27 cellular contexts compared by ENCODE assay signal in genomic region chr5:124948754-124949275, GRCh38.
DNase-seq lines count a peak whose midpoint lies in the region; ATAC-seq, FAIRE-seq and TF ChIP-seq lines count a peak whose summit lies in the region.
"Had no signal": no experiment of that assay in that cellular context is flagged by ENCODE, and none has a peak within 500 bp of the region (broad histone marks: within the 10 kb centered on the region; RNA-seq: fewer than 3 reads in every experiment).

No MANE protein-coding gene starts in this region.

- H3K14ac ChIP-seq in trophoblast cell (ENCODE audit: low read length), result no peak overlapping the region

- intact Hi-C loops in left ventricle myocardium inferior (cut with micrococcal nuclease) (no loop called here), Right ventricle myocardium inferior (cut with DNase I) (loop anchor here (5.0 kb wide), 1 partner anchor 202 kb away; the partner anchor contains the start of gene ZNF608)

- H3K4me3 ChIP-seq in left ventricle myocardium inferior (no peak overlapping the region), astrocyte (ENCODE audit: insufficient read depth, low read depth, low read length) (no peak overlapping the region), trophoblast cell (ENCODE audit: low read depth, low read length) (no peak overlapping the region)
- no peak overlapping the region for H3K4me3 ChIP-seq in CD8-positive, alpha-beta memory T cell (ENCODE audit: low read length)
- H3K4me3 ChIP-seq: A549, cardiac muscle cell, left lung, spleen, tibial nerve had no signal

- no peaks in the 10 kb centered on the region for H4K20me1 ChIP-seq in astrocyte (ENCODE audit: insufficient read depth, low read length)

- H3K4ac ChIP-seq in trophoblast cell (ENCODE audit: low read depth, low read length), result no peak overlapping the region

- H2AK5ac ChIP-seq in trophoblast cell (ENCODE audit: low read length), result no peak overlapping the region

- DNase-seq in left ventricle myocardium inferior (no peak), Right ventricle myocardium inferior (ENCODE audit: missing footprints) (no peak), astrocyte (ENCODE audit: low read depth) (peak; percentile 22), trophoblast cell (no peak), DMS79 treated with DMSO at 0.1 percent for 48 hours (lab: John Stamatoyannopoulos, UW) (no peak)
- DNase-seq in activated CD4-positive, alpha-beta T cell treated with anti-CD3 and anti-CD28 coated beads for 4 hours, result no peak
- no peak for DNase-seq in CD8-positive, alpha-beta memory T cell
- DNase-seq: activated CD4-positive, alpha-beta T cell treated with anti-CD3 and anti-CD28 coated beads for 1 hour; activated CD8-positive, alpha-beta memory T cell treated with anti-CD3 and anti-CD28 coated beads for 24 hours; activated naive CD4-positive, alpha-beta T cell treated with anti-CD3 and anti-CD28 coated beads for 36 hours; activated T-cell treated with anti-CD3 and anti-CD28 coated beads, Interleukin-2, amount 50 U/mL, for 24 hours; amniotic stem cell; BE2C; left lung; NCI-H2171 treated with DMSO at 0.1 percent for 48 hours; NCI-H526 treated with DMSO at 0.1 percent for 48 hours; Right ventricle myocardium superior; spleen; stimulated activated CD4-positive, alpha-beta T cell treated with anti-CD3 and anti-CD28 coated beads, Interleukin-4, amount 100 ng/mL, for 24 hours; stimulated activated naive CD8-positive, alpha-beta T cell treated with anti-CD3 and anti-CD28 coated beads, Interleukin-15, Interleukin-2, amounts not matched to agents 100 U/mL and 50 U/mL, for 24 hours had no signal

- no peaks in the 10 kb centered on the region for H3K27me3 ChIP-seq in left ventricle myocardium inferior (ENCODE audit: low read depth)
- H3K27me3 ChIP-seq in astrocyte (ENCODE audit: insufficient read depth, low read length), result no peaks in the 10 kb centered on the region
- no peaks in the 10 kb centered on the region for H3K27me3 ChIP-seq in trophoblast cell (ENCODE audit: insufficient read depth, low read length)
- H3K27me3 ChIP-seq in CD8-positive, alpha-beta memory T cell (ENCODE audit: insufficient read depth, low read length, poor library complexity, severe bottlenecking), result no peaks in the 10 kb centered on the region
- H3K27me3 ChIP-seq: BE2C, cardiac muscle cell, left lung, neutrophil, spleen, tibial nerve had no signal

- TF ChIP-seq CTCF in left ventricle myocardium inferior (IDR thresholded peaks at IDR 0.05; ENCODE audit: borderline replicate concordance) (no peak), astrocyte (IDR thresholded peaks at IDR 0.05; ENCODE audit: insufficient read depth, low read depth, low read length) (no peak), nephron (IDR thresholded peaks at IDR 0.05; ENCODE audit: unreplicated experiment in 3 of 3) (no peak)

- WGBS in trophoblast cell (ENCODE audit: extremely low coverage, insufficient coverage, insufficient read length), result no CpG with 5 or more reads among the region's 4 CpGs

- peaks cover 2% of the 10 kb centered on the region for H3K36me3 Mint-ChIP-seq in astrocyte (ENCODE audit: low read depth, unreplicated experiment)
- H3K36me3 Mint-ChIP-seq in nephron (ENCODE audit: low read depth), result no peaks in the 10 kb centered on the region
- H3K36me3 Mint-ChIP-seq in CD8-positive, alpha-beta memory T cell, result no peaks in the 10 kb centered on the region

- H2AFZ ChIP-seq in astrocyte (ENCODE audit: low read depth, low read length), result no peak overlapping the region
- H2AFZ ChIP-seq in trophoblast cell (ENCODE audit: insufficient read depth, low read length, poor library complexity), result no peak overlapping the region

- H4K12ac ChIP-seq in trophoblast cell (ENCODE audit: low read depth, low read length), result no peak overlapping the region

- H3K27ac ChIP-seq in left ventricle myocardium inferior (replicated peaks), result peak overlapping the region; percentile 51
- no peak overlapping the region for H3K27ac ChIP-seq in astrocyte (ENCODE audit: low read depth, low read length)
- H3K27ac ChIP-seq in trophoblast cell (ENCODE audit: low read depth, low read length), result no peak overlapping the region
- no peak overlapping the region for H3K27ac ChIP-seq in CD8-positive, alpha-beta memory T cell (ENCODE audit: low read depth, low read length)
- H3K27ac ChIP-seq: A549, cardiac muscle cell, left lung, neutrophil had no signal

- H4K8ac ChIP-seq in trophoblast cell (ENCODE audit: low read depth, low read length), result no peak overlapping the region

- H3K4me1 ChIP-seq in left ventricle myocardium inferior (peaks cover 11% of the 10 kb centered on the region), astrocyte (ENCODE audit: insufficient read depth, low read length) (no peaks in the 10 kb centered on the region), trophoblast cell (ENCODE audit: control insufficient read depth in 1 of 2, insufficient read depth in 2 of 2, low read length in 2 of 2) (no peaks in the 10 kb centered on the region)
- no peaks in the 10 kb centered on the region for H3K4me1 ChIP-seq in CD8-positive, alpha-beta memory T cell (ENCODE audit: insufficient read depth, low read length)
- H3K4me1 ChIP-seq: A549, BE2C had no signal

- no peak for ATAC-seq in Right ventricle myocardium inferior
- ATAC-seq: A549; stimulated activated naive CD8-positive, alpha-beta T cell treated with anti-CD3 and anti-CD28 coated beads, Interleukin-15, Interleukin-2, amounts not matched to agents 100 U/mL and 50 U/mL, for 24 hours had no signal

- CTCF ChIA-PET in CD8-positive, alpha-beta memory T cell (lab: Charles Lee), result no interaction called here

- H2BK5ac ChIP-seq in trophoblast cell (ENCODE audit: low read depth, low read length, poor library complexity), result no peak overlapping the region

- peaks cover 15% of the 10 kb centered on the region for H3K4me1 Mint-ChIP-seq in astrocyte (ENCODE audit: low read depth, unreplicated experiment)
- peaks cover 14% of the 10 kb centered on the region for H3K4me1 Mint-ChIP-seq in nephron
- H3K4me1 Mint-ChIP-seq in CD8-positive, alpha-beta memory T cell, result no peaks in the 10 kb centered on the region

- no peaks in the 10 kb centered on the region for H3K79me1 ChIP-seq in trophoblast cell (ENCODE audit: low read length)

- POLR2A ChIA-PET in CD8-positive, alpha-beta memory T cell (lab: Charles Lee), result no interaction called here

- H3K9me3 ChIP-seq in left ventricle myocardium inferior (replicated peaks), result no peaks in the 10 kb centered on the region
- no peaks in the 10 kb centered on the region for H3K9me3 ChIP-seq in astrocyte (ENCODE audit: insufficient read depth, low read depth, low read length)
- H3K9me3 ChIP-seq in trophoblast cell (ENCODE audit: insufficient read depth, low read depth, low read length), result no peaks in the 10 kb centered on the region
- no peaks in the 10 kb centered on the region for H3K9me3 ChIP-seq in CD8-positive, alpha-beta memory T cell (ENCODE audit: low read length)
- H3K9me3 ChIP-seq: A549, BE2C, left lung, neutrophil, spleen, tibial nerve had no signal

- H4K91ac ChIP-seq in trophoblast cell (ENCODE audit: low read depth, low read length), result no peak overlapping the region

- no peak overlapping the region for H3K4me3 Mint-ChIP-seq in astrocyte (ENCODE audit: unreplicated experiment)
- no peak overlapping the region for H3K4me3 Mint-ChIP-seq in nephron
- no peak overlapping the region for H3K4me3 Mint-ChIP-seq in CD8-positive, alpha-beta memory T cell
- H3K4me3 Mint-ChIP-seq: activated naive CD4-positive, alpha-beta T cell treated with anti-CD3 and anti-CD28 coated beads for 36 hours; activated T-cell treated with anti-CD3 and anti-CD28 coated beads, Interleukin-2, amount 50 U/mL, for 24 hours had no signal

- H3K23ac ChIP-seq in trophoblast cell (ENCODE audit: low read length), result no peak overlapping the region

- H3K36me3 ChIP-seq in left ventricle myocardium inferior, result no peaks in the 10 kb centered on the region
- H3K36me3 ChIP-seq in astrocyte (ENCODE audit: insufficient read depth, low read length), result no peaks in the 10 kb centered on the region
- H3K36me3 ChIP-seq in trophoblast cell (ENCODE audit: control insufficient read depth in 1 of 2, insufficient read depth in 2 of 2, low read length in 2 of 2), result no peaks in the 10 kb centered on the region
- no peaks in the 10 kb centered on the region for H3K36me3 ChIP-seq in CD8-positive, alpha-beta memory T cell (ENCODE audit: insufficient read depth, low read length)
- H3K36me3 ChIP-seq: BE2C, cardiac muscle cell, left lung, neutrophil, spleen, tibial nerve had no signal

- H2BK120ac ChIP-seq in trophoblast cell (ENCODE audit: insufficient read depth, low read length, poor library complexity), result no peak overlapping the region

- H3K9me3 Mint-ChIP-seq in astrocyte (ENCODE audit: unreplicated experiment) (no peaks in the 10 kb centered on the region), nephron (no peaks in the 10 kb centered on the region)
- H3K9me3 Mint-ChIP-seq in CD8-positive, alpha-beta memory T cell, result peaks cover 0 to 17% (median 3%) of the 10 kb centered on the region in 5 donors
- H3K9me3 Mint-ChIP-seq: activated T-cell treated with anti-CD3 and anti-CD28 coated beads, Interleukin-2, amount 50 U/mL, for 24 hours had no signal

- H3K27ac Mint-ChIP-seq in astrocyte (ENCODE audit: unreplicated experiment) (peak overlapping the region; percentile 89), nephron (peak overlapping the region in 2 of 3 experiments; percentile 43 to 88)
- no peak overlapping the region for H3K27ac Mint-ChIP-seq in CD8-positive, alpha-beta memory T cell
- H3K27ac Mint-ChIP-seq: activated naive CD4-positive, alpha-beta T cell treated with anti-CD3 and anti-CD28 coated beads for 36 hours; activated T-cell treated with anti-CD3 and anti-CD28 coated beads, Interleukin-2, amount 50 U/mL, for 24 hours had no signal

- no peak overlapping the region for H3K18ac ChIP-seq in trophoblast cell (ENCODE audit: low read length)

- H3K27me3 Mint-ChIP-seq in astrocyte (ENCODE audit: low read depth, unreplicated experiment), result no peaks in the 10 kb centered on the region
- H3K27me3 Mint-ChIP-seq in nephron (ENCODE audit: low read depth), result no peaks in the 10 kb centered on the region
- H3K27me3 Mint-ChIP-seq in CD8-positive, alpha-beta memory T cell, result no peaks in the 10 kb centered on the region
- H3K27me3 Mint-ChIP-seq: activated T-cell treated with anti-CD3 and anti-CD28 coated beads, Interleukin-2, amount 50 U/mL, for 24 hours had no signal

- H3K4me2 ChIP-seq in astrocyte (ENCODE audit: low read length) (no peak overlapping the region), trophoblast cell (ENCODE audit: low read length) (no peak overlapping the region)
- H3K4me2 ChIP-seq: A549 had no signal

- no peak for FAIRE-seq in astrocyte (lab: Jason Lieb, UNC)
- FAIRE-seq: A549, H54, TTC549 had no signal

- H3K79me2 ChIP-seq in astrocyte (ENCODE audit: insufficient read depth, low read length) (no peaks in the 10 kb centered on the region), trophoblast cell (ENCODE audit: control insufficient read depth, insufficient read depth, low read length, poor library complexity) (no peaks in the 10 kb centered on the region)

- no peak overlapping the region for H3K9ac ChIP-seq in astrocyte (ENCODE audit: low read length)
- H3K9ac ChIP-seq in trophoblast cell (ENCODE audit: low read length), result no peak overlapping the region

- H2BK12ac ChIP-seq in trophoblast cell (ENCODE audit: low read length), result no peak overlapping the region

Comparison
In these comparisons a context has a peak if more than half of its experiments do, and no peak if none do; other contexts are left out.
1. H3K27ac Mint-ChIP-seq: peak in astrocyte (single experiment) and nephron (2 of 3); none in CD8-positive, alpha-beta memory T cell (0 of 8).